21 cellular contexts compared by ENCODE assay signal in genomic region chr11:14366936-14367335, GRCh38.
"Had no signal": no experiment of that assay in that cellular context is flagged by ENCODE, and none has a peak within 500 bp of the region (broad histone marks: within the 10 kb centered on the region; RNA-seq: fewer than 3 reads in every experiment).

No MANE protein-coding gene starts in this region.

- ATAC-seq: left lobe of liver, right lobe of liver had no signal

- H3K4me3 ChIP-seq: dorsolateral prefrontal cortex, hepatocyte, lung, neural progenitor cell, right lobe of liver, testis, tibial artery had no signal

- H3K36me3 Mint-ChIP-seq: memory B cell, neural progenitor cell, type B pancreatic cell had no signal

- H3K27ac Mint-ChIP-seq: memory B cell, nephron, neural progenitor cell, progenitor cell of endocrine pancreas, type B pancreatic cell had no signal

- H3K4me1 ChIP-seq: parathyroid adenoma, testis had no signal

- H3K4me1 Mint-ChIP-seq: nephron, neural progenitor cell had no signal

- H3K9me3 Mint-ChIP-seq: memory B cell, nephron, neural progenitor cell, type B pancreatic cell had no signal

- DNase-seq: dorsolateral prefrontal cortex; effector CD4-positive, alpha-beta T cell; head of caudate nucleus; kidney; right lobe of liver; small intestine; stimulated activated CD4-positive, alpha-beta T cell treated with anti-CD3 and anti-CD28 coated beads, Interleukin-15, amount 100 ng/mL, for 24 hours; stimulated activated CD4-positive, alpha-beta T cell treated with anti-CD3 and anti-CD28 coated beads, Interleukin-2, amount 100 ng/mL, for 48 hours; stimulated activated naive CD4-positive, alpha-beta T cell; substantia nigra; testis; tibial artery had no signal

- H3K9me3 ChIP-seq: right lobe of liver, testis, tibial artery had no signal

- H3K27ac ChIP-seq: dorsolateral prefrontal cortex, hepatocyte, neural progenitor cell, parathyroid adenoma, right lobe of liver, testis, tibial artery had no signal

- H3K4me3 Mint-ChIP-seq: memory B cell, nephron, neural progenitor cell, type B pancreatic cell had no signal

- H3K27me3 ChIP-seq: hepatocyte, neural progenitor cell, right lobe of liver, testis, tibial artery had no signal

- H3K36me3 ChIP-seq: neural progenitor cell, right lobe of liver, tibial artery had no signal

- H3K27me3 Mint-ChIP-seq: memory B cell had no signal
